Comparison of ENCODE assay signal across 7 cellular contexts in genomic region chr16:78430281-78430680, GRCh38.
"Had no signal": no experiment of that assay in that cellular context is flagged by ENCODE, and none has a peak within 500 bp of the region (broad histone marks: within the 10 kb centered on the region; RNA-seq: fewer than 3 reads in every experiment).

No MANE protein-coding gene starts in this region.

- H3K4me2 ChIP-seq: KMS-11 had no signal

- ATAC-seq: K562 had no signal

- H3K9ac ChIP-seq: KMS-11 had no signal

- H3K27ac ChIP-seq: HL-60, KMS-11 had no signal

- FAIRE-seq: HTR-8/SVneo, K562 had no signal

- DNase-seq: IMR-90, KBM-7, KG1 had no signal

- H3K4me3 ChIP-seq: K562 had no signal
